ENCODE assay signal across 1 cellular context in genomic region chr17:83051423-83052240, GRCh38.
TF ChIP-seq lines count a peak whose summit lies in the region.

No MANE protein-coding gene starts in this region.

TF ChIP-seq in HepG2, 621 proteins besides CTCF, POLR2A, EP300 and RAD21 (continued from another document and continues in another):
- TF ChIP-seq ZNF614 (CRISPR knock-in tag; IDR thresholded peaks at IDR 0.05; ENCODE audit: borderline replicate concordance) (peak; percentile 52; the same call in 1 of the 2 replicates), POGK (CRISPR knock-in tag; conservative IDR thresholded peaks at IDR 0.05) (peak; percentile 91), ZNF615 (CRISPR knock-in tag; IDR thresholded peaks at IDR 0.05; ENCODE audit: borderline replicate concordance) (no peak), ZNF607 (CRISPR knock-in tag; IDR thresholded peaks at IDR 0.05; ENCODE audit: borderline replicate concordance) (peak; percentile 98), ZBTB33 (CRISPR knock-in tag; IDR thresholded peaks at IDR 0.05) (no peak), ZSCAN9 (CRISPR knock-in tag; IDR thresholded peaks at IDR 0.05; ENCODE audit: borderline replicate concordance) (no peak; the same call in 1 of the 2 replicates), ZNF572 (CRISPR knock-in tag; IDR thresholded peaks at IDR 0.05) (peak; percentile 79; the same call in 1 of the 2 replicates), RBM39 (IDR thresholded peaks at IDR 0.05; ENCODE audit: low read depth, low read length, poor library complexity, severe bottlenecking) (peak; percentile 29), KDM6A (CRISPR knock-in tag; IDR thresholded peaks at IDR 0.05; ENCODE audit: low read depth) (no peak), RFX3 (CRISPR knock-in tag; IDR thresholded peaks at IDR 0.05) (no peak), GLMP (CRISPR knock-in tag; IDR thresholded peaks at IDR 0.05; ENCODE audit: borderline replicate concordance) (no peak), ZNF121 (CRISPR knock-in tag; IDR thresholded peaks at IDR 0.05) (peak; percentile 86), ZNF878 (CRISPR knock-in tag; IDR thresholded peaks at IDR 0.05) (peak; percentile 13; the same call in 1 of the 2 replicates), CHD2 (IDR thresholded peaks at IDR 0.05; ENCODE audit: low read depth, low read length) (no peak; the same call in 1 of the 2 replicates), THYN1 (CRISPR knock-in tag; IDR thresholded peaks at IDR 0.05; ENCODE audit: borderline replicate concordance, low read depth) (no peak), SMAD1 (CRISPR knock-in tag; IDR thresholded peaks at IDR 0.05; ENCODE audit: borderline replicate concordance, low read depth) (peak; percentile 87), ZNF274 (CRISPR knock-in tag; IDR thresholded peaks at IDR 0.05) (peak; percentile 87), ZNF337 (CRISPR knock-in tag; IDR thresholded peaks at IDR 0.05; ENCODE audit: borderline replicate concordance, low read depth) (peak; percentile 78; the same call in 1 of the 2 replicates), ZNF205 (CRISPR knock-in tag; IDR thresholded peaks at IDR 0.05) (peak; percentile 88; the same call in 1 of the 2 replicates), ZNF576 (CRISPR knock-in tag; IDR thresholded peaks at IDR 0.05) (peak; percentile 85), KLF16 (CRISPR knock-in tag; IDR thresholded peaks at IDR 0.05) (peak; percentile 66 to 94; a peak in 2 of 4 replicates), ZFP37 (CRISPR knock-in tag; IDR thresholded peaks at IDR 0.05; ENCODE audit: borderline replicate concordance) (no peak; the same call in 1 of the 2 replicates), NBN (conservative IDR thresholded peaks at IDR 0.05) (no peak), MBNL3 (CRISPR knock-in tag; conservative IDR thresholded peaks at IDR 0.05) (no peak), ZNF660 (CRISPR knock-in tag; IDR thresholded peaks at IDR 0.05; ENCODE audit: borderline replicate concordance, low read depth) (no peak), MYPOP (CRISPR knock-in tag; IDR thresholded peaks at IDR 0.05) (no peak), ARNTL (CRISPR knock-in tag; IDR thresholded peaks at IDR 0.05) (peak; percentile 94), CENPX (CRISPR knock-in tag; IDR thresholded peaks at IDR 0.05) (no peak), ZNF605 (CRISPR knock-in tag; IDR thresholded peaks at IDR 0.05) (peak; percentile 87), MTF2 (CRISPR knock-in tag; IDR thresholded peaks at IDR 0.05; ENCODE audit: borderline replicate concordance) (peak; percentile 75; the same call in 1 of the 2 replicates), ZNF619 (CRISPR knock-in tag; IDR thresholded peaks at IDR 0.05) (peak; percentile 87), ZNF841 (CRISPR knock-in tag; IDR thresholded peaks at IDR 0.05; ENCODE audit: borderline replicate concordance) (no peak), ZNF30 (CRISPR knock-in tag; IDR thresholded peaks at IDR 0.05) (0 out of 2 replicates have a peak, but pooled peaks have one; percentile 64), ZNF503 (CRISPR knock-in tag; IDR thresholded peaks at IDR 0.05) (peak; percentile 43; the same call in 1 of the 2 replicates), ZEB1 (IDR thresholded peaks at IDR 0.05; ENCODE audit: insufficient replicate concordance, low read depth) (peak; percentile 0), KAT2B (IDR thresholded peaks at IDR 0.05; ENCODE audit: borderline replicate concordance, low read depth, low read length) (no peak), ZNF33A (CRISPR knock-in tag; IDR thresholded peaks at IDR 0.05; ENCODE audit: borderline replicate concordance) (no peak), ZNF616 (CRISPR knock-in tag; IDR thresholded peaks at IDR 0.05; ENCODE audit: low read depth) (peak; percentile 86; the same call in 1 of the 2 replicates), ARNT (IDR thresholded peaks at IDR 0.05) (no peak), DRAP1 (CRISPR knock-in tag; IDR thresholded peaks at IDR 0.05) (peak; percentile 78; the same call in 1 of the 2 replicates), GTF3A (CRISPR knock-in tag; conservative IDR thresholded peaks at IDR 0.05) (peak; percentile 61; the same call in 1 of the 2 replicates), FOXO1 (CRISPR knock-in tag; IDR thresholded peaks at IDR 0.05) (peak; percentile 34; the same call in 1 of the 2 replicates), ZNF512B (CRISPR knock-in tag; IDR thresholded peaks at IDR 0.05; ENCODE audit: borderline replicate concordance) (no peak), GPBP1L1 (CRISPR knock-in tag; IDR thresholded peaks at IDR 0.05) (no peak), PATZ1 (CRISPR knock-in tag; IDR thresholded peaks at IDR 0.05) (peak; percentile 85), NFATC3 (CRISPR knock-in tag; IDR thresholded peaks at IDR 0.05) (no peak), ZNF790 (CRISPR knock-in tag; IDR thresholded peaks at IDR 0.05; ENCODE audit: borderline replicate concordance) (peak; percentile 96; the same call in 1 of the 2 replicates), FOXM1 (CRISPR knock-in tag; IDR thresholded peaks at IDR 0.05) (no peak; the same call in 1 of the 2 replicates), MTERF4 (CRISPR knock-in tag; IDR thresholded peaks at IDR 0.05) (peak; percentile 99), ISX (CRISPR knock-in tag; conservative IDR thresholded peaks at IDR 0.05) (no peak; the same call in 1 of the 2 replicates), ZFAT (CRISPR knock-in tag; conservative IDR thresholded peaks at IDR 0.05) (peak; percentile 51; the same call in 1 of the 2 replicates)
